In the genomic region with DNA sequence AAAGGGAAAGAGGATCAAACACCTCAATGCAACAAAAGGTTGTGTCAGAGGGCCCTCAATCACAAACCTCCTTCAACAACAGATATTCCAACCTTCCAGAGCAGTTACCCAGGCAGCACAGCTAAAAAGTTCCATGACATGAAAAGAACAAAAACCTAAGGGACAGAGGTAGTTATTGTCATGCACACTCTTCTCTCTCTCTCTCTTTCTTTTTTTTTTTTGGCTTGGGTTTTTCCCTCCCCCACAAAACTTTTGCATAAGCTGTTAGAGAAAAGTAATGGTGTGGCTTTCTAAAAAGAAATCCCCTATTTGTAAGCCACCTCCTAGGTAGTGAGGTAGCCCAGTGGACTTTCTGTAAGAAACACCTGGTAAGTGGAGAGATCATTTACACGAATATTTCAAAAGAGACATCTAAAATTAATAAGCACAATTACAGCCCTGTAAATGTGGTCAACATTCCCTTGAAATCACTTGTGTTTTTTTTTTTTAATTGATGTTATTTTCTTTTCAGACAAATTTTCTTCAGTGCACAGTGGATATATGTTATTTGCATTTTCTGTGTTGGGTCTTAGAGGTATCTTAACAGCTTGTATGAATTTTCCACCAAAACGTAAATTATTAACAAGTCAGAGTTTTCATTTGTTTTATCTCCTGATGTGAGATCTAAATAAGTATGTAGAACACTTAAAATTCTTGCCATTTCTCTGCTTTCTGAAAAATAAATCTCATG, we compare ENCODE assay signal across 10 cellular contexts. TPM values are rescaled to one million over a fixed set of nuclear protein-coding genes. Genes with fewer than 3 reads are reported as not detected.
A peak's percentile ranks its signal among the peaks of the same experiment; 100 is the strongest.
DNase-seq lines count a peak whose midpoint lies in the region; ATAC-seq and TF ChIP-seq lines count a peak whose summit lies in the region.
"Had no signal": no experiment of that assay in that cellular context is flagged by ENCODE, and none has a peak within 500 bp of the region (broad histone marks: within the 10 kb centered on the region; RNA-seq: fewer than 3 reads in every experiment).

No MANE protein-coding gene starts in this region.

- CTCF ChIA-PET in activated B cell treated with CpG ODN at 0.5 μM for 24 hours (lab: Charles Lee): no interaction called here

- H3K27ac Mint-ChIP-seq in activated CD4-positive, alpha-beta T cell treated with anti-CD3 and anti-CD28 coated beads, Interleukin-2, amount 10 ng/mL, durations not matched to agents 24 days and 14 days: peak overlapping the region; percentile 72
- no peak overlapping the region for H3K27ac Mint-ChIP-seq in activated B cell treated with CpG ODN at 0.5 μM for 24 hours
- peak overlapping the region; percentile 88 for H3K27ac Mint-ChIP-seq in stimulated activated naive CD8-positive, alpha-beta T cell treated with anti-CD3 and anti-CD28 coated beads, Interleukin-15, Interleukin-2, amounts not matched to agents 100 ng/mL and 50 ng/mL, for 24 hours
- H3K27ac Mint-ChIP-seq: activated naive CD4-positive, alpha-beta T cell treated with anti-CD3 and anti-CD28 coated beads, Interleukin-2, amount 10 ng/mL, durations not matched to agents 7 days and 5 days had no signal

- H3K9me3 ChIP-seq in BE2C: no peaks in the 10 kb centered on the region
- no peaks in the 10 kb centered on the region for H3K9me3 ChIP-seq in thyroid gland

- TF ChIP-seq CTCF in activated B cell treated with CpG ODN at 0.5 μM for 24 hours (IDR thresholded peaks at IDR 0.05) (no peak), BE2C (IDR thresholded peaks at IDR 0.05; ENCODE audit: low read depth, low read length) (no peak), thyroid gland (IDR thresholded peaks at IDR 0.05) (no peak)

- H3K27me3 Mint-ChIP-seq in activated CD4-positive, alpha-beta T cell treated with anti-CD3 and anti-CD28 coated beads, Interleukin-2, amount 10 ng/mL, durations not matched to agents 24 days and 14 days: peaks cover 1% of the 10 kb centered on the region
- H3K27me3 Mint-ChIP-seq in activated B cell treated with CpG ODN at 0.5 μM for 24 hours: no peaks in the 10 kb centered on the region
- no peaks in the 10 kb centered on the region for H3K27me3 Mint-ChIP-seq in stimulated activated naive CD8-positive, alpha-beta T cell treated with anti-CD3 and anti-CD28 coated beads, Interleukin-15, Interleukin-2, amounts not matched to agents 100 ng/mL and 50 ng/mL, for 24 hours

- intact Hi-C loops in activated CD4-positive, alpha-beta T cell treated with anti-CD3 and anti-CD28 coated beads, Interleukin-2, amount 10 ng/mL, durations not matched to agents 24 days and 14 days (cut with micrococcal nuclease): loop anchor here (1.0 to 5.0 kb wide), 4 partner anchors 15 to 88 kb away; no protein-coding TSS in a partner anchor
- intact Hi-C loops in activated B cell treated with CpG ODN at 0.5 μM for 24 hours (cut with micrococcal nuclease) (loop anchor here (1.0 to 5.0 kb wide), 4 partner anchors 9 to 1281 kb away; no protein-coding TSS in a partner anchor), thyroid gland (cut with DNase I) (no loop called here)

- H3K36me3 ChIP-seq in BE2C (no peaks in the 10 kb centered on the region), thyroid gland (no peaks in the 10 kb centered on the region)

- H3K9me3 Mint-ChIP-seq in activated CD4-positive, alpha-beta T cell treated with anti-CD3 and anti-CD28 coated beads, Interleukin-2, amount 10 ng/mL, durations not matched to agents 24 days and 14 days: no peaks in the 10 kb centered on the region
- no peaks in the 10 kb centered on the region for H3K9me3 Mint-ChIP-seq in activated B cell treated with CpG ODN at 0.5 μM for 24 hours
- H3K9me3 Mint-ChIP-seq in stimulated activated naive CD8-positive, alpha-beta T cell treated with anti-CD3 and anti-CD28 coated beads, Interleukin-15, Interleukin-2, amounts not matched to agents 100 ng/mL and 50 ng/mL, for 24 hours: no peaks in the 10 kb centered on the region
- H3K9me3 Mint-ChIP-seq: activated naive CD4-positive, alpha-beta T cell treated with anti-CD3 and anti-CD28 coated beads, Interleukin-2, amount 10 ng/mL, durations not matched to agents 7 days and 5 days had no signal

- peaks cover 11% of the 10 kb centered on the region for H3K4me1 Mint-ChIP-seq in activated CD4-positive, alpha-beta T cell treated with anti-CD3 and anti-CD28 coated beads, Interleukin-2, amount 10 ng/mL, durations not matched to agents 24 days and 14 days
- peaks cover 31% of the 10 kb centered on the region for H3K4me1 Mint-ChIP-seq in activated B cell treated with CpG ODN at 0.5 μM for 24 hours
- H3K4me1 Mint-ChIP-seq in stimulated activated naive CD8-positive, alpha-beta T cell treated with anti-CD3 and anti-CD28 coated beads, Interleukin-15, Interleukin-2, amounts not matched to agents 100 ng/mL and 50 ng/mL, for 24 hours (ENCODE audit: low read depth): peaks cover 19% of the 10 kb centered on the region
- H3K4me1 Mint-ChIP-seq: activated naive CD4-positive, alpha-beta T cell treated with anti-CD3 and anti-CD28 coated beads, Interleukin-2, amount 10 ng/mL, durations not matched to agents 7 days and 5 days had no signal

- no peak for DNase-seq in activated CD4-positive, alpha-beta T cell treated with anti-CD3 and anti-CD28 coated beads, Interleukin-2, amount 10 ng/mL, durations not matched to agents 24 days and 14 days
- DNase-seq in activated CD4-positive, alpha-beta T cell treated with anti-CD3 and anti-CD28 coated beads, Interleukin-2, amount 50 U/mL, for 48 hours: no peak
- DNase-seq in activated B cell treated with CpG ODN at 0.5 μM for 24 hours (no peak), NCI-H446 treated with DMSO at 0.1 percent for 48 hours (lab: John Stamatoyannopoulos, UW) (no peak), BE2C (no peak), thyroid gland (no peak)
- DNase-seq: activated naive CD4-positive, alpha-beta T cell treated with anti-CD3 and anti-CD28 coated beads, Interleukin-2, amount 10 ng/mL, durations not matched to agents 7 days and 5 days had no signal

- H3K27me3 ChIP-seq in BE2C (no peaks in the 10 kb centered on the region), thyroid gland (no peaks in the 10 kb centered on the region)

- peak; percentile 84 for ATAC-seq in HG02840 (IDR thresholded peaks at IDR 0.05; ENCODE audit: low FRiP score, unreplicated experiment)
- peak; percentile 89 for ATAC-seq in activated B cell treated with CpG ODN at 0.5 μM for 24 hours (ENCODE audit: low read depth)

- no peak overlapping the region for H3K4me3 ChIP-seq in BE2C (ENCODE audit: low read depth, low read length)
- no peak overlapping the region for H3K4me3 ChIP-seq in thyroid gland (replicated peaks in 1 of 3)
- H3K4me3 ChIP-seq: hepatocyte had no signal

- no peak overlapping the region for H3K27ac ChIP-seq in thyroid gland
- H3K27ac ChIP-seq: hepatocyte had no signal

- H3K4me1 ChIP-seq in BE2C (peaks cover 9% of the 10 kb centered on the region), thyroid gland (no peaks in the 10 kb centered on the region)

- POLR2A ChIA-PET in activated B cell treated with CpG ODN at 0.5 μM for 24 hours (lab: Charles Lee): interaction anchor here (0.7 to 1.1 kb wide), 3 partner anchors 18 to 1281 kb away, joined by 3 read pairs; no protein-coding TSS in a partner anchor

- no peak for TF ChIP-seq POLR2A in thyroid gland (IDR thresholded peaks at IDR 0.05)

- H3K36me3 Mint-ChIP-seq in activated CD4-positive, alpha-beta T cell treated with anti-CD3 and anti-CD28 coated beads, Interleukin-2, amount 10 ng/mL, durations not matched to agents 24 days and 14 days (ENCODE audit: low read depth): no peaks in the 10 kb centered on the region
- peaks cover 34% of the 10 kb centered on the region for H3K36me3 Mint-ChIP-seq in activated B cell treated with CpG ODN at 0.5 μM for 24 hours (ENCODE audit: low read depth)
- H3K36me3 Mint-ChIP-seq in stimulated activated naive CD8-positive, alpha-beta T cell treated with anti-CD3 and anti-CD28 coated beads, Interleukin-15, Interleukin-2, amounts not matched to agents 100 ng/mL and 50 ng/mL, for 24 hours (ENCODE audit: low read depth): peaks cover 9% of the 10 kb centered on the region
- H3K36me3 Mint-ChIP-seq: activated naive CD4-positive, alpha-beta T cell treated with anti-CD3 and anti-CD28 coated beads, Interleukin-2, amount 10 ng/mL, durations not matched to agents 7 days and 5 days had no signal

- 84 to 85% methylated on average over 2 of the region's 2 CpGs for WGBS in thyroid gland, 2 donors

- H3K4me3 Mint-ChIP-seq in activated CD4-positive, alpha-beta T cell treated with anti-CD3 and anti-CD28 coated beads, Interleukin-2, amount 10 ng/mL, durations not matched to agents 24 days and 14 days: peak overlapping the region; percentile 24
- peak overlapping the region; percentile 52 for H3K4me3 Mint-ChIP-seq in activated B cell treated with CpG ODN at 0.5 μM for 24 hours
- H3K4me3 Mint-ChIP-seq in stimulated activated naive CD8-positive, alpha-beta T cell treated with anti-CD3 and anti-CD28 coated beads, Interleukin-15, Interleukin-2, amounts not matched to agents 100 ng/mL and 50 ng/mL, for 24 hours: peak overlapping the region; percentile 45
- H3K4me3 Mint-ChIP-seq: activated naive CD4-positive, alpha-beta T cell treated with anti-CD3 and anti-CD28 coated beads, Interleukin-2, amount 10 ng/mL, durations not matched to agents 7 days and 5 days had no signal

RNA-seq across cellular contexts. Expression of gene ZEB2, which starts 48.4 kb away (rescaled TPM):
- 15.2 and 15.8 TPM in 2 replicates for total RNA-seq in activated CD4-positive, alpha-beta T cell treated with anti-CD3 and anti-CD28 coated beads, Interleukin-2, amount 10 ng/mL, durations not matched to agents 24 days and 14 days
- total RNA-seq in activated B cell treated with CpG ODN at 0.5 μM for 24 hours: 162 and 200 TPM in 2 replicates
- polyA plus RNA-seq in BE2C (2012; ENCODE audit: insufficient read depth, insufficient read length, low read depth): 20.7 TPM
- 10 to 100 TPM; 21.7 to 52.1 (median 37.9) TPM for total RNA-seq in thyroid gland
